In the genomic region with DNA sequence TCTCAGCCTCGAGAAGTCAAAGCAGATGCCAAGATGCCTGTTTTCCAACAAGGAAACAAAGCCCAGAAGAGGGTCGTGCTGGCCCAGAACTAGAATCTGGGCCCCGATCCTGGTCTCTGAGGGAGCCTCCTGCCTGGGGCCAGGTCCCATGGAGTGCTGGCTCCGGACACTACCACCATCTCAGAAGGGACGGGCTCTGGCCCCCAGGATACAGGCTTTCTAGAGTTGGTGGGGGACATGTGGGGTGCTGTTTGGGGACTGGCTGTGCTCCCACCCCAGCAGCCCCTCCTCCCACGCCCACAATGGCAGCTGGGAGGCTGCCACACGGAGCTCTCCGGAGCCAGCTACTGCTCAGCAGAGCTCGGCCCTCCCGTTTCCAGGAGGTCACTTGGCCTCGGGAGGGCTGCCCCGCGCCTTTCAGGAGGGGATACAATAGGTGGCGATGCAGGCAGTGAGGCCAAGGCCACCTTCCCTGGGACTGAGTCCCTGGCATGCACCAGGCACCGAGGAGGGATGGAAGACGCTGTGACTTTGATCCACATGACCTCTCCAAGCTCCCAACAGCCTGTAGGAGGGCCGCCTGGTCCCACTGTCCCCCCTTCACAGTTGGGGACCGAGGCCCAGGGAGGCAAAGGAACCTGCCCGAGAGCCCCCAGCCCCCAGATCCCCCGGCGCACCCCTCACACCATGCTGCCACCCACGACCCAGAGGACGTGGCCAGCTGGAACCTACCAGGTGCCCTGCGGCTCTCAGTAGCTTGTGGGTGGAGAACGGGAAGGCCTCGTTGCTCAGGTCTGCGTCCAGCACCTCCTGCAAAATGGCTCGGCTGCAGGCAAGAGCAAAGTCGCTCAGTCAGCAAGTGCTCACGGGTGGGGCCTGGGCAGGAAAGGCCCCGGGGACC, we compare ENCODE assay signal across 12 cellular contexts. TPM values are rescaled to one million over a fixed set of nuclear protein-coding genes. Genes with fewer than 3 reads are reported as not detected.
DNase-seq lines count a peak whose midpoint lies in the region; ATAC-seq and TF ChIP-seq lines count a peak whose summit lies in the region.
"Had no signal": no experiment of that assay in that cellular context is flagged by ENCODE, and none has a peak within 500 bp of the region (broad histone marks: within the 10 kb centered on the region; RNA-seq: fewer than 3 reads in every experiment).

No MANE protein-coding gene starts in this region.

- DNase-seq in activated T-cell treated with anti-CD3 and anti-CD28 coated beads, Interleukin-2, amount 50 U/mL, for 4 hours, result no peak
- DNase-seq in activated T-cell treated with anti-CD3 and anti-CD28 coated beads for 4 hours, result no peak
- no peak for DNase-seq in effector memory CD4-positive, alpha-beta T cell
- DNase-seq in transverse colon, result no peak
- no peak for DNase-seq in omental fat pad (ENCODE audit: low spot score)
- no peak for DNase-seq in OCI-M2 (lab: John Stamatoyannopoulos, UW; ENCODE audit: unreplicated experiment)
- no peak for DNase-seq in prostate gland (ENCODE audit: low spot score)
- DNase-seq: ACHN, DND-41, MG63, NCI-H446 had no signal

- peaks cover 34% of the 10 kb centered on the region for H3K4me1 ChIP-seq in effector memory CD4-positive, alpha-beta T cell (ENCODE audit: control insufficient read depth, insufficient read depth, low read length, poor library complexity, severe bottlenecking)
- H3K4me1 ChIP-seq in mesodermal cell (ENCODE audit: control insufficient read depth, insufficient read depth, low read length, poor library complexity, severe bottlenecking) (peaks cover 31% of the 10 kb centered on the region), transverse colon (peaks cover 0 to 14% (median 0%) of the 10 kb centered on the region in 4 donors), prostate gland (replicated peaks) (no peaks in the 10 kb centered on the region)

- H3K36me3 Mint-ChIP-seq in activated T-cell treated with anti-CD3 and anti-CD28 coated beads, Interleukin-2, amount 50 U/mL, for 4 hours (ENCODE audit: insufficient read depth), result no peaks in the 10 kb centered on the region

- no peaks in the 10 kb centered on the region for H3K9me3 ChIP-seq in effector memory CD4-positive, alpha-beta T cell (ENCODE audit: control insufficient read depth, low read length)
- no peaks in the 10 kb centered on the region for H3K9me3 ChIP-seq in mesodermal cell (ENCODE audit: control insufficient read depth, low read length)
- H3K9me3 ChIP-seq in transverse colon, result no peaks in the 10 kb centered on the region
- H3K9me3 ChIP-seq in prostate gland, result no peaks in the 10 kb centered on the region
- H3K9me3 ChIP-seq: MG63 had no signal

- peak overlapping the region; percentile 86 for H3K27ac ChIP-seq in effector memory CD4-positive, alpha-beta T cell (ENCODE audit: insufficient read depth, low read length, poor library complexity, severe bottlenecking)
- H3K27ac ChIP-seq in mesodermal cell (ENCODE audit: low read depth, low read length, severe bottlenecking) (peak overlapping the region; percentile 71), transverse colon (peak overlapping the region; percentile 48 to 63 (median 54)), prostate gland (peak overlapping the region in 1 of 2 donors; percentile 4)

- peak overlapping the region; percentile 72 for H3K4me3 Mint-ChIP-seq in activated T-cell treated with anti-CD3 and anti-CD28 coated beads, Interleukin-2, amount 50 U/mL, for 4 hours

- H3K4me1 Mint-ChIP-seq in activated T-cell treated with anti-CD3 and anti-CD28 coated beads, Interleukin-2, amount 50 U/mL, for 4 hours (ENCODE audit: low read depth), result peaks cover 26% of the 10 kb centered on the region

- no peaks in the 10 kb centered on the region for H3K36me3 ChIP-seq in effector memory CD4-positive, alpha-beta T cell (ENCODE audit: control insufficient read depth, insufficient read depth, low read length)
- no peaks in the 10 kb centered on the region for H3K36me3 ChIP-seq in mesodermal cell (ENCODE audit: control insufficient read depth, insufficient read depth, low read length)
- H3K36me3 ChIP-seq in transverse colon, result no peaks in the 10 kb centered on the region
- H3K36me3 ChIP-seq in prostate gland, result no peaks in the 10 kb centered on the region
- H3K36me3 ChIP-seq: MG63 had no signal

- no peak for ATAC-seq in activated T-cell treated with anti-CD3 and anti-CD28 coated beads, Interleukin-2, amount 50 U/mL, for 4 hours
- no peak for ATAC-seq in omental fat pad (ENCODE audit: low FRiP score)

- H3K27me3 Mint-ChIP-seq in activated T-cell treated with anti-CD3 and anti-CD28 coated beads, Interleukin-2, amount 50 U/mL, for 4 hours (ENCODE audit: low read depth), result no peaks in the 10 kb centered on the region

- no peaks in the 10 kb centered on the region for H3K27me3 ChIP-seq in effector memory CD4-positive, alpha-beta T cell (replicated peaks; ENCODE audit: control insufficient read depth, insufficient read depth, low read length, poor library complexity, severe bottlenecking)
- no peaks in the 10 kb centered on the region for H3K27me3 ChIP-seq in transverse colon
- H3K27me3 ChIP-seq in prostate gland (replicated peaks; ENCODE audit: insufficient read depth), result no peaks in the 10 kb centered on the region
- H3K27me3 ChIP-seq: MG63 had no signal

- 90 to 92% methylated on average over 20 to 26 of the region's 31 CpGs for WGBS in mesodermal cell (ENCODE audit: insufficient coverage in 2 of 2), 2 experiments
- 78% methylated on average over 27 of the region's 31 CpGs; no CpG with 5 or more reads in 1 of the 2 donors for WGBS in transverse colon (ENCODE audit: low coverage in 1 of 2), 2 donors
- WGBS in prostate gland, result 69% methylated on average over 28 of the region's 31 CpGs

- TF ChIP-seq EP300 in transverse colon (IDR thresholded peaks at IDR 0.05; ENCODE audit: low read depth), result no peak

- peak overlapping the region; percentile 7 for H3K4me3 ChIP-seq in effector memory CD4-positive, alpha-beta T cell (ENCODE audit: insufficient read depth, low read depth, low read length, poor library complexity, severe bottlenecking)
- H3K4me3 ChIP-seq in mesodermal cell (ENCODE audit: extremely low read depth, insufficient read depth, low read length, poor library complexity, severe bottlenecking) (no peak overlapping the region), transverse colon (no peak overlapping the region), prostate gland (no peak overlapping the region)
- H3K4me3 ChIP-seq: MG63 had no signal

- H3K9me3 Mint-ChIP-seq in activated T-cell treated with anti-CD3 and anti-CD28 coated beads, Interleukin-2, amount 50 U/mL, for 4 hours, result no peaks in the 10 kb centered on the region

- in situ Hi-C loops in transverse colon (cut with MboI; ENCODE audit: low pct_ligation_motif_present in 1 of 4, low pct_unique_long_range_greater_than_20kb in 1 of 4, low sequenced_read_pairs in 3 of 4), result no loop called here

- intact Hi-C loops in transverse colon (cut with DNase I; ENCODE audit: low total_unique reads) (no loop called here), prostate gland (cut with DNase I) (no loop called here)

- TF ChIP-seq CTCF in transverse colon (IDR thresholded peaks at IDR 0.05) (no peak), omental fat pad (IDR thresholded peaks at IDR 0.05) (no peak), prostate gland (IDR thresholded peaks at IDR 0.05) (no peak)

- TF ChIP-seq POLR2A in transverse colon (IDR thresholded peaks at IDR 0.05), result no peak
- TF ChIP-seq POLR2A in prostate gland (IDR thresholded peaks at IDR 0.05), result no peak

RNA-seq across cellular contexts. Expression of gene DBH, which starts 48.5 kb away (rescaled TPM):
- total RNA-seq in activated T-cell treated with anti-CD3 and anti-CD28 coated beads, Interleukin-2, amount 50 U/mL, for 4 hours, result not detected
- 0.11 TPM for polyA plus RNA-seq in mesodermal cell (2013, experiment 1 of 2)
- polyA plus RNA-seq in mesodermal cell (2013, experiment 2 of 2), result not detected
- total RNA-seq in transverse colon, result not detected
- under 1 TPM in 1 of 4 donors, not detected in 3; 0.19 TPM for total RNA-seq in omental fat pad
- total RNA-seq in prostate gland, result not detected

RNA-seq across cellular contexts. Expression of gene SARDH, which starts 53.4 kb away (rescaled TPM):
- 1 to 10 TPM; 3.6 to 5.5 (median 5.0) TPM for total RNA-seq in activated T-cell treated with anti-CD3 and anti-CD28 coated beads, Interleukin-2, amount 50 U/mL, for 4 hours
- polyA plus RNA-seq in mesodermal cell (2013, experiment 1 of 2), result 10.0 TPM
- 8.1 TPM for polyA plus RNA-seq in mesodermal cell (2013, experiment 2 of 2)
- total RNA-seq in transverse colon, result 1 to 10 TPM in 1 of 4 donors, under 1 TPM in 2, not detected in 1; 0.68 to 1.1 (median 0.95) TPM
- total RNA-seq in omental fat pad, result 1 to 10 TPM in 3 of 4 donors, under 1 TPM in 1; 0.56 to 6.9 (median 1.8) TPM
- 1 to 10 TPM; 6.7 to 7.2 TPM for total RNA-seq in prostate gland
